ENCODE assay signal across 13 cellular contexts in genomic region chr2:65081232-65081685, GRCh38. TPM values are rescaled to one million over a fixed set of nuclear protein-coding genes. Genes with fewer than 3 reads are reported as not detected.
A peak's percentile ranks its signal among the peaks of the same experiment; 100 is the strongest.
DNase-seq lines count a peak whose midpoint lies in the region; ATAC-seq, FAIRE-seq and TF ChIP-seq lines count a peak whose summit lies in the region.
"Had no signal": no experiment of that assay in that cellular context is flagged by ENCODE, and none has a peak within 500 bp of the region (broad histone marks: within the 10 kb centered on the region; RNA-seq: fewer than 3 reads in every experiment).

No MANE protein-coding gene starts in this region.

- no peak overlapping the region for H3K23ac ChIP-seq in H1 (ENCODE audit: insufficient read length)

- WGBS in H1 (ENCODE audit: extremely low coverage in 1 of 2, insufficient coverage in 1 of 2, insufficient read length in 1 of 2, insufficient replicate concordance in 2 of 2, low coverage in 1 of 2, low lambda C conversion rate in 2 of 2, missing lambda C conversion rate in 1 of 2), 2 experiments, result 84% methylated on average over 4 of the region's 4 CpGs; no CpG with 5 or more reads in 1 of the 2 experiments
- WGBS in esophagus squamous epithelium, 2 donors, result 55 to 68% methylated on average over 4 of the region's 4 CpGs

- TF ChIP-seq EP300 in H1 (IDR thresholded peaks at IDR 0.05; ENCODE audit: borderline replicate concordance in 1 of 2, low read depth in 2 of 2, low read length in 2 of 2), result no peak

- no peak overlapping the region for H2BK12ac ChIP-seq in H1 (ENCODE audit: low read depth, low read length)

- no peak overlapping the region for H3K4me2 ChIP-seq in H1 (ENCODE audit: insufficient read depth in 1 of 2, low read depth in 2 of 2, low read length in 2 of 2)

- H2BK20ac ChIP-seq in H1 (ENCODE audit: low read length), result no peak overlapping the region

- H4K8ac ChIP-seq in H1 (ENCODE audit: extremely low read depth, insufficient read depth, low read length), result no peak overlapping the region

- no peak overlapping the region for H3K56ac ChIP-seq in H1 (replicated peaks; ENCODE audit: insufficient read length, low read depth, low read length)

- H3K27me3 ChIP-seq in RWPE2 (ENCODE audit: insufficient read depth, poor library complexity, severe bottlenecking) (no peaks in the 10 kb centered on the region), H1 (replicated peaks in 1 of 4; ENCODE audit: control insufficient read depth in 3 of 4, extremely low read depth in 1 of 4, insufficient read depth in 3 of 4, low read length in 3 of 4) (no peaks in the 10 kb centered on the region), Caco-2 (replicated peaks; ENCODE audit: control insufficient read depth, insufficient read depth, low read length) (no peaks in the 10 kb centered on the region), esophagus squamous epithelium (no peaks in the 10 kb centered on the region)
- H3K27me3 ChIP-seq: SJSA1, tibial artery had no signal

- TF ChIP-seq CTCF in RWPE2 (IDR thresholded peaks at IDR 0.05; ENCODE audit: poor library complexity, severe bottlenecking), result no peak
- no peak for TF ChIP-seq CTCF in H1 (IDR thresholded peaks at IDR 0.05; ENCODE audit: control extremely low read depth in 1 of 3, insufficient read depth in 1 of 3, low read depth in 1 of 3, low read length in 3 of 3)
- TF ChIP-seq CTCF in neural crest cell (conservative IDR thresholded peaks at IDR 0.05), result no peak
- no peak for TF ChIP-seq CTCF in Caco-2 (IDR thresholded peaks at IDR 0.05; ENCODE audit: insufficient read depth in 1 of 2, low read depth in 1 of 2, low read length in 1 of 2, severe bottlenecking in 1 of 2, unreplicated experiment in 1 of 2)
- no peak for TF ChIP-seq CTCF in esophagus squamous epithelium (IDR thresholded peaks at IDR 0.05)

- H2BK5ac ChIP-seq in H1 (ENCODE audit: low read depth, low read length), result no peak overlapping the region

- H3K27ac ChIP-seq in RWPE2 (ENCODE audit: poor library complexity, severe bottlenecking) (no peak overlapping the region), H1 (ENCODE audit: low read depth, low read length) (no peak overlapping the region), esophagus squamous epithelium (peak overlapping the region in 1 of 4 donors; percentile 29)
- H3K27ac ChIP-seq: 22Rv1, SJSA1, tibial artery had no signal

- no peak overlapping the region for H2AFZ ChIP-seq in H1 (ENCODE audit: low read length)

- no peak overlapping the region for H4K91ac ChIP-seq in H1 (replicated peaks; ENCODE audit: insufficient read length, low read length)

- no peak overlapping the region for H2AK5ac ChIP-seq in H1 (ENCODE audit: low read depth, low read length)

- H3K4me1 ChIP-seq in RWPE2 (ENCODE audit: insufficient read depth, poor library complexity, severe bottlenecking) (peaks cover 8% of the 10 kb centered on the region), H1 (replicated peaks in 1 of 4; ENCODE audit: control insufficient read depth in 3 of 4, insufficient read depth in 4 of 4, low read length in 3 of 4) (peaks cover 0 to 11% (median 2%) of the 10 kb centered on the region in 4 experiments), Caco-2 (peaks cover 2% of the 10 kb centered on the region), esophagus squamous epithelium (peaks cover 4 to 24% (median 7%) of the 10 kb centered on the region in 3 donors)

- no peaks in the 10 kb centered on the region for H3K27me3 Mint-ChIP-seq in T-helper 2 cell treated with Interferon-gamma antibody and Interleukin-4, amounts not matched to agents 5 μg/mL and 100 μg/mL, for 36 hours (ENCODE audit: low read depth)
- H3K27me3 Mint-ChIP-seq in neural crest cell (ENCODE audit: low read depth) (no peaks in the 10 kb centered on the region), Caco-2 (ENCODE audit: insufficient read depth, unreplicated experiment) (no peaks in the 10 kb centered on the region)

- TF ChIP-seq POLR2A in H1 (IDR thresholded peaks at IDR 0.05; ENCODE audit: control extremely low read depth in 1 of 2, low read depth in 2 of 2, low read length in 2 of 2) (no peak), esophagus squamous epithelium (IDR thresholded peaks at IDR 0.05) (no peak)

- no peak overlapping the region for H3K4ac ChIP-seq in H1 (replicated peaks; ENCODE audit: insufficient read length, low read depth, low read length)

- no peak overlapping the region for H3K18ac ChIP-seq in H1 (ENCODE audit: extremely low read depth, low read length)

- peaks cover 47% of the 10 kb centered on the region for H3K36me3 Mint-ChIP-seq in T-helper 2 cell treated with Interferon-gamma antibody and Interleukin-4, amounts not matched to agents 5 μg/mL and 100 μg/mL, for 36 hours (ENCODE audit: low read depth)
- H3K36me3 Mint-ChIP-seq in neural crest cell (ENCODE audit: low read depth) (peaks cover 21% of the 10 kb centered on the region), Caco-2 (ENCODE audit: insufficient read depth, unreplicated experiment) (peaks cover 95% of the 10 kb centered on the region)

- no peaks in the 10 kb centered on the region for H3K9me3 Mint-ChIP-seq in T-helper 2 cell treated with Interferon-gamma antibody and Interleukin-4, amounts not matched to agents 5 μg/mL and 100 μg/mL, for 36 hours
- H3K9me3 Mint-ChIP-seq in neural crest cell (no peaks in the 10 kb centered on the region), Caco-2 (ENCODE audit: unreplicated experiment) (no peaks in the 10 kb centered on the region)

- peak overlapping the region; percentile 62 for H3K27ac Mint-ChIP-seq in T-helper 2 cell treated with Interferon-gamma antibody and Interleukin-4, amounts not matched to agents 5 μg/mL and 100 μg/mL, for 36 hours
- peak overlapping the region; percentile 62 for H3K27ac Mint-ChIP-seq in neural crest cell (ENCODE audit: unreplicated experiment)
- no peak overlapping the region for H3K27ac Mint-ChIP-seq in Caco-2 (ENCODE audit: unreplicated experiment)

- H3K14ac ChIP-seq in H1 (ENCODE audit: insufficient read length), result no peak overlapping the region

- DNase-seq in T-helper 2 cell treated with Interferon-gamma antibody and Interleukin-4, amounts not matched to agents 5 μg/mL and 100 μg/mL, for 36 hours (ENCODE audit: low spot score), result no peak
- DNase-seq in T-helper 2 cell (no peak), RWPE2 (ENCODE audit: low spot score) (no peak), H1 (ENCODE audit: low read depth in 1 of 2, low spot score in 2 of 2) (no peak), neural crest cell (ENCODE audit: low read depth, low spot score) (no peak), Caco-2 (no peak), NCI-H1930 (lab: John Stamatoyannopoulos, UW) (no peak), esophagus squamous epithelium (lab: John Stamatoyannopoulos, UW) (no peak)
- DNase-seq: cortex of kidney, NCI-H2171 treated with DMSO at 0.1 percent for 48 hours, tibial artery had no signal

- H3K79me2 ChIP-seq in H1 (ENCODE audit: control insufficient read depth in 1 of 2, insufficient read depth in 2 of 2, low read length in 2 of 2), result no peaks in the 10 kb centered on the region

- no peak overlapping the region for H4K5ac ChIP-seq in H1 (ENCODE audit: insufficient read length, low read depth, low read length)

- peaks cover 5% of the 10 kb centered on the region for H3K4me1 Mint-ChIP-seq in T-helper 2 cell treated with Interferon-gamma antibody and Interleukin-4, amounts not matched to agents 5 μg/mL and 100 μg/mL, for 36 hours (ENCODE audit: low read depth)
- H3K4me1 Mint-ChIP-seq in neural crest cell (no peaks in the 10 kb centered on the region), Caco-2 (ENCODE audit: low read depth, unreplicated experiment) (peaks cover under 1% of the 10 kb centered on the region)

- H3K23me2 ChIP-seq in H1 (ENCODE audit: low read depth, low read length), result no peaks in the 10 kb centered on the region; the same call in 1 of the 2 replicates

- POLR2A ChIA-PET in H1 (lab: Charles Lee; ENCODE audit: partially characterized antibody), result interaction anchor here (0.7 to 1.0 kb wide), 3 partner anchors 9 to 25 kb away, joined by 3 to 4 read pairs (median 3); no protein-coding TSS in a partner anchor
- POLR2A ChIA-PET in Caco-2 (lab: Charles Lee), result no interaction called here

- no peak for TF ChIP-seq RAD21 in H1 (IDR thresholded peaks at IDR 0.05 in 1 of 2, conservative IDR thresholded peaks at IDR 0.05 in 1 of 2; ENCODE audit: low read depth in 2 of 2, low read length in 2 of 2)

- H3K36me3 ChIP-seq in RWPE2 (ENCODE audit: low read depth) (peaks cover 77% of the 10 kb centered on the region), H1 (ENCODE audit: control insufficient read depth in 2 of 4, insufficient read depth in 4 of 4, low read length in 3 of 4) (peaks cover 6 to 58% (median 20%) of the 10 kb centered on the region in 4 experiments; a peak in 6 of 8 replicates), Caco-2 (ENCODE audit: control insufficient read depth, insufficient read depth, low read length) (peaks cover 3% of the 10 kb centered on the region), esophagus squamous epithelium (peaks cover 25 to 96% (median 25%) of the 10 kb centered on the region in 3 donors)

- no peak overlapping the region for H2BK120ac ChIP-seq in H1 (replicated peaks; ENCODE audit: low read depth, low read length)

- CTCF ChIA-PET in H1 (lab: Charles Lee; ENCODE audit: partially characterized antibody) (interaction anchor here (1.1 to 1.2 kb wide), 2 partner anchors 16 to 163 kb away, joined by 3 read pairs; no protein-coding TSS in a partner anchor), Caco-2 (lab: Charles Lee) (no interaction called here)

- H3K79me1 ChIP-seq in H1 (ENCODE audit: low read depth, low read length), result 0 out of 2 replicates have a peak, but pooled peaks cover 2% of the 10 kb centered on the region

- H4K20me1 ChIP-seq in H1 (replicated peaks in 1 of 2; ENCODE audit: control insufficient read depth in 1 of 2, insufficient read depth in 2 of 2, low read length in 2 of 2), result peaks cover 4 to 13% of the 10 kb centered on the region in 2 experiments

- H3K9ac ChIP-seq in H1 (replicated peaks in 1 of 4; ENCODE audit: extremely low read depth in 1 of 4, low read depth in 3 of 4, low read length in 3 of 4), result no peak overlapping the region

- H3K4me3 ChIP-seq in RWPE2 (ENCODE audit: severe bottlenecking) (no peak overlapping the region), H1 (ENCODE audit: extremely low read depth in 1 of 4, insufficient read depth in 2 of 4, low read depth in 3 of 4, low read length in 4 of 4) (no peak overlapping the region), Caco-2 (ENCODE audit: low read depth, low read length) (no peak overlapping the region), esophagus squamous epithelium (no peak overlapping the region)
- H3K4me3 ChIP-seq: SJSA1, tibial artery had no signal

- BruUV-seq in Caco-2 (replicated peaks; lab: Mats Ljungman, UMichigan), result no TSS peak

- intact Hi-C loops in Caco-2 (cut with micrococcal nuclease; ENCODE audit: unreplicated experiment), result no loop called here
- intact Hi-C loops in esophagus squamous epithelium (cut with DNase I), result no loop called here

- H3K4me3 Mint-ChIP-seq in T-helper 2 cell treated with Interferon-gamma antibody and Interleukin-4, amounts not matched to agents 5 μg/mL and 100 μg/mL, for 36 hours, result no peak overlapping the region
- no peak overlapping the region for H3K4me3 Mint-ChIP-seq in neural crest cell
- H3K4me3 Mint-ChIP-seq in Caco-2 (ENCODE audit: unreplicated experiment), result no peak overlapping the region

- no peak for FAIRE-seq in H1 (lab: Jason Lieb, UNC)

- H2BK15ac ChIP-seq in H1 (ENCODE audit: low read length), result no peak overlapping the region

- no peaks in the 10 kb centered on the region for H3K9me3 ChIP-seq in RWPE2 (ENCODE audit: severe bottlenecking)
- no peaks in the 10 kb centered on the region for H3K9me3 ChIP-seq in H1 (ENCODE audit: insufficient read depth in 2 of 2, low read depth in 1 of 2, low read length in 1 of 2)
- H3K9me3 ChIP-seq in Caco-2, result no peaks in the 10 kb centered on the region
- no peaks in the 10 kb centered on the region for H3K9me3 ChIP-seq in esophagus squamous epithelium
- H3K9me3 ChIP-seq: SJSA1, tibial artery had no signal

- 0 out of 3 replicates have a peak, but pooled peaks have one; percentile 4 for ATAC-seq in RWPE2 (ENCODE audit: low read depth)

RNA-seq across cellular contexts. Expression of gene CEP68, which starts 25.0 kb away (rescaled TPM):
- 22.5 and 23.2 TPM in 2 replicates for total RNA-seq in H1 (2021; fragmentation: NEBNext Ultra II Directional; extraction: Animal tissue kit (Norgen Biotek cat#: 25700))
- polyA plus RNA-seq in H1 (2011; rRNA removed), result 24.7 and 35.5 TPM in 2 replicates
- 20.4 TPM for polyA plus RNA-seq in H1 (2011; cell fraction: cytosol; rRNA removed)
- polyA plus RNA-seq in H1 (2011; cell fraction: nucleus; rRNA removed), result 40.5 TPM
- polyA plus RNA-seq in H1 (2012, experiment 1 of 2), result 16.9 to 20.7 TPM (median 18.1 TPM) in 4 replicates
- polyA plus RNA-seq in H1 (2012, experiment 2 of 2), result 6.4 TPM
- polyA plus RNA-seq in H1 (2013, experiment 1 of 2), result 13.5 TPM
- polyA plus RNA-seq in H1 (2013, experiment 2 of 2), result 12.5 TPM
- polyA minus RNA-seq in H1 (2011; rRNA and poly(A)+ RNA removed), result 34.2 and 41.1 TPM in 2 replicates
- 15.8 TPM for polyA minus RNA-seq in H1 (2011; cell fraction: cytosol; rRNA and poly(A)+ RNA removed)
- 40.5 TPM for polyA minus RNA-seq in H1 (2011; cell fraction: nucleus; rRNA and poly(A)+ RNA removed)
- total RNA-seq in neural crest cell (25.0 and 29.0 TPM in 2 replicates), Caco-2 (2022) (12.9 and 14.0 TPM in 2 replicates), esophagus squamous epithelium (10 to 100 TPM in 2 of 4 donors, 1 to 10 TPM in 2; 3.9 to 17.4 (median 8.6) TPM)

RNA-seq across cellular contexts. Expression of gene RAB1A, which starts 48.6 kb away (rescaled TPM):
- total RNA-seq in H1 (2021; fragmentation: NEBNext Ultra II Directional; extraction: Animal tissue kit (Norgen Biotek cat#: 25700)), result 119 and 120 TPM in 2 replicates
- polyA plus RNA-seq in H1 (2011; rRNA removed), result 40.6 and 77.9 TPM in 2 replicates
- 89.3 TPM for polyA plus RNA-seq in H1 (2011; cell fraction: cytosol; rRNA removed)
- polyA plus RNA-seq in H1 (2011; cell fraction: nucleus; rRNA removed), result 16.5 TPM
- polyA plus RNA-seq in H1 (2012, experiment 1 of 2), result 96.8 to 146 TPM (median 100 TPM) in 4 replicates
- polyA plus RNA-seq in H1 (2012, experiment 2 of 2), result 13.5 TPM
- 82.1 TPM for polyA plus RNA-seq in H1 (2013, experiment 1 of 2)
- polyA plus RNA-seq in H1 (2013, experiment 2 of 2), result 83.0 TPM
- 38.1 and 55.0 TPM in 2 replicates for polyA minus RNA-seq in H1 (2011; rRNA and poly(A)+ RNA removed)
- 35.7 TPM for polyA minus RNA-seq in H1 (2011; cell fraction: cytosol; rRNA and poly(A)+ RNA removed)
- polyA minus RNA-seq in H1 (2011; cell fraction: nucleus; rRNA and poly(A)+ RNA removed), result 27.6 TPM
- 110 and 113 TPM in 2 replicates for total RNA-seq in neural crest cell
- total RNA-seq in Caco-2 (2022), result 193 and 207 TPM in 2 replicates
- 100 to 1,000 TPM in 1 of 4 donors, 10 to 100 TPM in 3; 72.6 to 101 (median 78.3) TPM for total RNA-seq in esophagus squamous epithelium
